8 cellular contexts compared by ENCODE assay signal in the genomic region with DNA sequence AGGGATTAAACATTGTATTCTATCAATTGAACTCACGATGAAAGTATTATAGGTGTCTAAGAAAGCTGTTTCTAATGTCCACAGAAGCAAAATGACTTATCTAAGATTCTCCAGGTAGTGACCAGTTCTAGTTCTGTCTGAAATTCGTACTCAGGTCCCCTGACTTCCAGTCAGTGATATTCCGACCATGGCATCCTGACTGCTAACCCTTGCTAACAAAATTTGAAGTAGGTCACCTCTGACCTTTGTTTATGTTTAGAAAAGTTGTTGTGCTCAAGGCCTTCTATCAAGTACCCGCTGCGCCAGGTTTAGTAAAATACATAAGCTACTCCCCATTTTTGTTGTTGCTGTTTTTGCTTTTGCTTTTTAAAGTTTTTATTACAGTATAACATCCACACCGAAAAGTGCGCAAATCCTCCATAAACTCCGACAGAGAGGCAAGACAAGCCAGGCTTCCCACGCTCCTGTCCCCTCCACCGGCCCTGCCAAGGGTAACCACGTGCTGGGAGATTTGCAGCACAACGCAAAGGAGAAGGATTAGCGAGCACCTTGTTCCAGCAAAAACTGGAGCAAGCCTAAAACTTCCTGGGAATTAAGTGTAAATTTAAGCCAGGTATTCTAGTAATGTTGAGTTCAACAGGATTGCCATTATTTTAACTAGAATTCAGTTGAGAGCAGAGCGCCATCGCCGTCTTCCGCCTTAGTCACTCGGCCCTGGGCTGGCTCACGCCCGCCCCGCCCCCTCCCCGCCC. TPM values are rescaled to one million over a fixed set of nuclear protein-coding genes. Genes with fewer than 3 reads are reported as not detected.
DNase-seq lines count a peak whose midpoint lies in the region; ATAC-seq and TF ChIP-seq lines count a peak whose summit lies in the region.

No MANE protein-coding gene starts in this region.

- 48% methylated on average over 13 of the region's 22 CpGs for WGBS in HUES64
- WGBS in endodermal cell (ENCODE audit: insufficient coverage in 1 of 2, insufficient read length in 1 of 2), 2 experiments = 39 to 46% methylated on average over 11 to 17 of the region's 22 CpGs

- peak overlapping the region; percentile 68 for H3K9ac ChIP-seq in HUES64 (ENCODE audit: low read depth, low read length)
- H3K9ac ChIP-seq in endodermal cell (ENCODE audit: extremely low read depth, low read length, poor library complexity, severe bottlenecking) = no peak overlapping the region

- H3K4me3 ChIP-seq in HUES64 (ENCODE audit: low read length) (peak overlapping the region; percentile 47), SJSA1 (peak overlapping the region; percentile 57), endodermal cell (ENCODE audit: low read length) (peak overlapping the region; percentile 77), vagina (peak overlapping the region; percentile 56 to 88)

- TF ChIP-seq POLR2A in vagina (IDR thresholded peaks at IDR 0.05) = no peak

- peak overlapping the region; percentile 53 for H3K27ac ChIP-seq in HUES64 (ENCODE audit: low read depth, low read length)
- peak overlapping the region; percentile 88 for H3K27ac ChIP-seq in SJSA1
- peak overlapping the region; percentile 76 for H3K27ac ChIP-seq in endodermal cell (ENCODE audit: low read depth, low read length)
- H3K27ac ChIP-seq in vagina = peak overlapping the region; percentile 91

- peak; percentile 33 for ATAC-seq in GM21576 (IDR thresholded peaks at IDR 0.05; ENCODE audit: unreplicated experiment)

- H3K27me3 ChIP-seq in HUES64 (ENCODE audit: insufficient read depth, low read length) (no peaks in the 10 kb centered on the region), SJSA1 (replicated peaks) (no peaks in the 10 kb centered on the region), endodermal cell (ENCODE audit: control insufficient read depth, insufficient read depth, low read length, poor library complexity, severe bottlenecking) (no peaks in the 10 kb centered on the region), vagina (no peaks in the 10 kb centered on the region)

- DNase-seq in ELF-1 (ENCODE audit: low read depth, low spot score) (peak; percentile 81), SJSA1 (ENCODE audit: low read depth in 1 of 2, low spot score in 2 of 2) (peak in 1 of 2 experiments; percentile 82), endodermal cell (no peak), myocyte (ENCODE audit: low read depth) (peak; percentile 64), vagina (ENCODE audit: extremely low spot score in 2 of 2) (no peak), GOT3 (lab: John Stamatoyannopoulos, UW) (no peak)

- TF ChIP-seq CTCF in endodermal cell (conservative IDR thresholded peaks at IDR 0.05) (no peak), vagina (IDR thresholded peaks at IDR 0.05) (no peak)

- peak overlapping the region; percentile 77 for H3K4me3 Mint-ChIP-seq in endodermal cell

- peaks cover 21% of the 10 kb centered on the region for H3K4me1 Mint-ChIP-seq in endodermal cell

- intact Hi-C loops in vagina (cut with DNase I) = no loop called here

- no peaks in the 10 kb centered on the region for H3K36me3 ChIP-seq in HUES64 (ENCODE audit: insufficient read depth, low read length)
- H3K36me3 ChIP-seq in SJSA1 = no peaks in the 10 kb centered on the region; the same call in 1 of the 2 replicates
- H3K36me3 ChIP-seq in endodermal cell (ENCODE audit: control insufficient read depth, insufficient read depth, low read length) = no peaks in the 10 kb centered on the region
- H3K36me3 ChIP-seq in vagina = no peaks in the 10 kb centered on the region

- H3K27ac Mint-ChIP-seq in endodermal cell = peak overlapping the region; percentile 95

- no peaks in the 10 kb centered on the region for H3K36me3 Mint-ChIP-seq in endodermal cell (ENCODE audit: low read depth)

- H3K27me3 Mint-ChIP-seq in endodermal cell (ENCODE audit: insufficient read depth) = no peaks in the 10 kb centered on the region

- H3K9me3 ChIP-seq in HUES64 (ENCODE audit: insufficient read depth, low read depth, low read length) (no peaks in the 10 kb centered on the region), SJSA1 (replicated peaks) (no peaks in the 10 kb centered on the region), endodermal cell (ENCODE audit: control insufficient read depth, low read length) (no peaks in the 10 kb centered on the region), vagina (no peaks in the 10 kb centered on the region)

- H3K4me1 ChIP-seq in HUES64 (ENCODE audit: insufficient read depth, low read length) (peaks cover 14% of the 10 kb centered on the region), SJSA1 (replicated peaks) (peaks cover 41% of the 10 kb centered on the region), endodermal cell (ENCODE audit: control insufficient read depth, insufficient read depth, low read length) (peaks cover 2% of the 10 kb centered on the region), vagina (peaks cover 15% of the 10 kb centered on the region)

- no peaks in the 10 kb centered on the region for H3K9me3 Mint-ChIP-seq in endodermal cell

RNA-seq across cellular contexts. Expression of gene HMGN4, which starts 17.9 kb away (rescaled TPM):
- polyA plus RNA-seq in HUES64 (2013, experiment 1 of 2) = 38.3 TPM
- 55.0 TPM for polyA plus RNA-seq in HUES64 (2013, experiment 2 of 2)
- 110 TPM in 2 replicates for total RNA-seq in SJSA1 (2014; rRNA removed; shearing (Covaris generic))
- total RNA-seq in endodermal cell (10 to 100 TPM; 48.8 to 79.8 TPM), myocyte (57.1 and 57.8 TPM in 2 replicates), vagina (58.4 TPM)
- polyA plus RNA-seq in endodermal cell (2013, experiment 1 of 2) = 67.9 TPM
- polyA plus RNA-seq in endodermal cell (2013, experiment 2 of 2) = 65.5 TPM
- polyA plus RNA-seq in myocyte (2012) = 40.4 TPM

RNA-seq across cellular contexts. Expression of gene BTN1A1, which starts 20.2 kb away (rescaled TPM):
- 0.15 TPM for polyA plus RNA-seq in HUES64 (2013, experiment 1 of 2)
- polyA plus RNA-seq in HUES64 (2013, experiment 2 of 2) = 0.25 TPM
- not detected in 2 replicates for total RNA-seq in SJSA1 (2014; rRNA removed; shearing (Covaris generic))
- total RNA-seq in endodermal cell (under 1 TPM in 1 of 2 donors, not detected in 1; 0.11 TPM), myocyte (not detected in 2 replicates), vagina (not detected)
- polyA plus RNA-seq in endodermal cell (2013, experiment 1 of 2) = not detected
- not detected for polyA plus RNA-seq in endodermal cell (2013, experiment 2 of 2)
- 0.03 TPM for polyA plus RNA-seq in myocyte (2012)

Comparison
In these comparisons a context has a peak if more than half of its experiments do, and no peak if none do; other contexts are left out.
1. DNase-seq: peak in ELF-1 (single experiment) and myocyte (single experiment); none in endodermal cell (single experiment), vagina (0 of 2) and GOT3 (single experiment).
2. Peak in every context shown above with its lines, with median percentiles within 50 percentile points of each other: H3K27ac ChIP-seq and H3K4me3 ChIP-seq.